Comparison of ENCODE assay signal across 1 cellular context in the genomic region with DNA sequence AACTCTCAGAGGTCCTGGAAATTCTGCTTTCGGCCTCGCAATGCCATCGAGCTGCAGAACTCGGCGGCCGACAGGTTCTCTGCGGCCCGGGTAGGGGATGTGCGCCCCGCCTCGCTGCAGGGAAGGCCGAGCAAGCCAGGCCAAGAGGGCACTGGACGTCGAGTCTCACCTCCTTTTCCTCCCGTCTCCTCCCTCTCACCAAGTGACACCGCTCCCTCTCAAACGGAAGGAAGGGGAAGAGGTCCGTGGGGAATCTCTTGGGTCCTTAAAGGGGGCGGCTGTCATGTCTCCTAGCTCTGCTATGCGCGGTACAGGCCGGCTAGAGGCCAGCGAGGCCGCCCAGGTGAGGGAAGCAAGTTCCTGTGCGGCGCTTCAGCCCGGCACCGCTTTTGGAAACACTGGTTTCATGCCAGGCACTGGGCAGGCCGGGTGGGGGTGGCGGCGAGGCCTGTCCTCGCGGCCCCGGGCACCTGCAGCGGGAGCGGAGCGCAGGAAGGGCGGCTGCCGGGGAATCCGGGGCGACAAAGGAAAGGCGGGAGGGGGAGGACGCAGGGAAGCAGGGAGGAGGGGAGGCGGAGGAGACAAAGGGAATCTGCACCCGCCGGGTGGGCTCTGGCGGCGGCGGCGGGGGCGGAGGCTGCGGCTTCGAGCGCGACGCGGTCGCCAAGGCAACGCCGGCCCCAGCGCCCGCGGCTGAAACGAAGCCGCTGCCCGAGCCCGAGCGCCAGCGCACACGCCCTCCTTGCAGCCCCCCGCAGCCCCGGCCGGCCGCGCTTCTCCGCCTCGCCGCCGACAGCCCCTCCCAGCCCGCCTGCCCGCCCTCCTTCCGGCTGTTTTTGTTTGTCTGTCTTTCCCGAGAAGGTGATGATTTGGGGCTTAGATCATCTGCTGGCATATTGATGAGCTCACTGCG.
TF ChIP-seq lines count a peak whose summit lies in the region.

No MANE protein-coding gene starts in this region.

TF ChIP-seq in GM12878, 131 proteins besides CTCF, POLR2A, EP300 and RAD21 (continued from another document and continues in another):
- TF ChIP-seq, protein P1, sequence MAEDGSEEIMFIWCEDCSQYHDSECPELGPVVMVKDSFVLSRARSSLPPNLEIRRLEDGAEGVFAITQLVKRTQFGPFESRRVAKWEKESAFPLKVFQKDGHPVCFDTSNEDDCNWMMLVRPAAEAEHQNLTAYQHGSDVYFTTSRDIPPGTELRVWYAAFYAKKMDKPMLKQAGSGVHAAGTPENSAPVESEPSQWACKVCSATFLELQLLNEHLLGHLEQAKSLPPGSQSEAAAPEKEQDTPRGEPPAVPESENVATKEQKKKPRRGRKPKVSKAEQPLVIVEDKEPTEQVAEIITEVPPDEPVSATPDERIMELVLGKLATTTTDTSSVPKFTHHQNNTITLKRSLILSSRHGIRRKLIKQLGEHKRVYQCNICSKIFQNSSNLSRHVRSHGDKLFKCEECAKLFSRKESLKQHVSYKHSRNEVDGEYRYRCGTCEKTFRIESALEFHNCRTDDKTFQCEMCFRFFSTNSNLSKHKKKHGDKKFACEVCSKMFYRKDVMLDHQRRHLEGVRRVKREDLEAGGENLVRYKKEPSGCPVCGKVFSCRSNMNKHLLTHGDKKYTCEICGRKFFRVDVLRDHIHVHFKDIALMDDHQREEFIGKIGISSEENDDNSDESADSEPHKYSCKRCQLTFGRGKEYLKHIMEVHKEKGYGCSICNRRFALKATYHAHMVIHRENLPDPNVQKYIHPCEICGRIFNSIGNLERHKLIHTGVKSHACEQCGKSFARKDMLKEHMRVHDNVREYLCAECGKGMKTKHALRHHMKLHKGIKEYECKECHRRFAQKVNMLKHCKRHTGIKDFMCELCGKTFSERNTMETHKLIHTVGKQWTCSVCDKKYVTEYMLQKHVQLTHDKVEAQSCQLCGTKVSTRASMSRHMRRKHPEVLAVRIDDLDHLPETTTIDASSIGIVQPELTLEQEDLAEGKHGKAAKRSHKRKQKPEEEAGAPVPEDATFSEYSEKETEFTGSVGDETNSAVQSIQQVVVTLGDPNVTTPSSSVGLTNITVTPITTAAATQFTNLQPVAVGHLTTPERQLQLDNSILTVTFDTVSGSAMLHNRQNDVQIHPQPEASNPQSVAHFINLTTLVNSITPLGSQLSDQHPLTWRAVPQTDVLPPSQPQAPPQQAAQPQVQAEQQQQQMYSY (CRISPR knock-in tag; IDR thresholded peaks at IDR 0.05): no peak
- TF ChIP-seq LARP7 (IDR thresholded peaks at IDR 0.05): peak; percentile 83
- peak; percentile 71 for TF ChIP-seq GATAD2B (conservative IDR thresholded peaks at IDR 0.05; ENCODE audit: low read depth)
- no peak for TF ChIP-seq NFXL1 (IDR thresholded peaks at IDR 0.05; ENCODE audit: borderline replicate concordance)
- TF ChIP-seq JUND (IDR thresholded peaks at IDR 0.05; ENCODE audit: low read depth, low read length): no peak
- no peak for TF ChIP-seq MEF2A (IDR thresholded peaks at IDR 0.05; ENCODE audit: insufficient read depth, low read depth, low read length)
- no peak for TF ChIP-seq HDGF (IDR thresholded peaks at IDR 0.05)
- TF ChIP-seq CBX3 (IDR thresholded peaks at IDR 0.05; ENCODE audit: borderline replicate concordance, low read depth): no peak
- TF ChIP-seq POU2F2 (IDR thresholded peaks at IDR 0.05; ENCODE audit: borderline replicate concordance, low read depth, low read length): 0 out of 3 replicates have a peak, but pooled peaks have one; percentile 20
- TF ChIP-seq KLF5 (IDR thresholded peaks at IDR 0.05; ENCODE audit: partially characterized antibody): no peak
- TF ChIP-seq, protein P2, sequence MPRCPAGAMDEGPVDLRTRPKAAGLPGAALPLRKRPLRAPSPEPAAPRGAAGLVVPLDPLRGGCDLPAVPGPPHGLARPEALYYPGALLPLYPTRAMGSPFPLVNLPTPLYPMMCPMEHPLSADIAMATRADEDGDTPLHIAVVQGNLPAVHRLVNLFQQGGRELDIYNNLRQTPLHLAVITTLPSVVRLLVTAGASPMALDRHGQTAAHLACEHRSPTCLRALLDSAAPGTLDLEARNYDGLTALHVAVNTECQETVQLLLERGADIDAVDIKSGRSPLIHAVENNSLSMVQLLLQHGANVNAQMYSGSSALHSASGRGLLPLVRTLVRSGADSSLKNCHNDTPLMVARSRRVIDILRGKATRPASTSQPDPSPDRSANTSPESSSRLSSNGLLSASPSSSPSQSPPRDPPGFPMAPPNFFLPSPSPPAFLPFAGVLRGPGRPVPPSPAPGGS (IDR thresholded peaks at IDR 0.05; ENCODE audit: borderline replicate concordance, insufficient read depth, low read depth, low read length, poor library complexity, severe bottlenecking): no peak
- TF ChIP-seq ZNF274 (IDR thresholded peaks at IDR 0.05; ENCODE audit: insufficient read depth, insufficient read length): no peak
- TF ChIP-seq FOS (IDR thresholded peaks at IDR 0.05; ENCODE audit: borderline replicate concordance, extremely low read depth, insufficient read length): no peak
- TF ChIP-seq, protein P3, sequence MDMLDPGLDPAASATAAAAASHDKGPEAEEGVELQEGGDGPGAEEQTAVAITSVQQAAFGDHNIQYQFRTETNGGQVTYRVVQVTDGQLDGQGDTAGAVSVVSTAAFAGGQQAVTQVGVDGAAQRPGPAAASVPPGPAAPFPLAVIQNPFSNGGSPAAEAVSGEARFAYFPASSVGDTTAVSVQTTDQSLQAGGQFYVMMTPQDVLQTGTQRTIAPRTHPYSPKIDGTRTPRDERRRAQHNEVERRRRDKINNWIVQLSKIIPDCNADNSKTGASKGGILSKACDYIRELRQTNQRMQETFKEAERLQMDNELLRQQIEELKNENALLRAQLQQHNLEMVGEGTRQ (IDR thresholded peaks at IDR 0.05; ENCODE audit: borderline replicate concordance, low read depth, low read length): no peak
- no peak for TF ChIP-seq SRF (IDR thresholded peaks at IDR 0.05; ENCODE audit: low read depth in 2 of 2, low read length in 2 of 2)
- no peak for TF ChIP-seq MYB (IDR thresholded peaks at IDR 0.05; ENCODE audit: borderline replicate concordance, low read depth, low read length)
- TF ChIP-seq CREB1 (IDR thresholded peaks at IDR 0.05; ENCODE audit: low read depth): 0 out of 2 replicates have a peak, but pooled peaks have one; percentile 45
- TF ChIP-seq, protein P4, sequence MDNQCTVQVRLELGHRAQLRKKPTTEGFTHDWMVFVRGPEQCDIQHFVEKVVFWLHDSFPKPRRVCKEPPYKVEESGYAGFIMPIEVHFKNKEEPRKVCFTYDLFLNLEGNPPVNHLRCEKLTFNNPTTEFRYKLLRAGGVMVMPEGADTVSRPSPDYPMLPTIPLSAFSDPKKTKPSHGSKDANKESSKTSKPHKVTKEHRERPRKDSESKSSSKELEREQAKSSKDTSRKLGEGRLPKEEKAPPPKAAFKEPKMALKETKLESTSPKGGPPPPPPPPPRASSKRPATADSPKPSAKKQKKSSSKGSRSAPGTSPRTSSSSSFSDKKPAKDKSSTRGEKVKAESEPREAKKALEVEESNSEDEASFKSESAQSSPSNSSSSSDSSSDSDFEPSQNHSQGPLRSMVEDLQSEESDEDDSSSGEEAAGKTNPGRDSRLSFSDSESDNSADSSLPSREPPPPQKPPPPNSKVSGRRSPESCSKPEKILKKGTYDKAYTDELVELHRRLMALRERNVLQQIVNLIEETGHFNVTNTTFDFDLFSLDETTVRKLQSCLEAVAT (IDR thresholded peaks at IDR 0.05): peak; percentile 89
- TF ChIP-seq, protein P5, sequence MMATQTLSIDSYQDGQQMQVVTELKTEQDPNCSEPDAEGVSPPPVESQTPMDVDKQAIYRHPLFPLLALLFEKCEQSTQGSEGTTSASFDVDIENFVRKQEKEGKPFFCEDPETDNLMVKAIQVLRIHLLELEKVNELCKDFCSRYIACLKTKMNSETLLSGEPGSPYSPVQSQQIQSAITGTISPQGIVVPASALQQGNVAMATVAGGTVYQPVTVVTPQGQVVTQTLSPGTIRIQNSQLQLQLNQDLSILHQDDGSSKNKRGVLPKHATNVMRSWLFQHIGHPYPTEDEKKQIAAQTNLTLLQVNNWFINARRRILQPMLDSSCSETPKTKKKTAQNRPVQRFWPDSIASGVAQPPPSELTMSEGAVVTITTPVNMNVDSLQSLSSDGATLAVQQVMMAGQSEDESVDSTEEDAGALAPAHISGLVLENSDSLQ (IDR thresholded peaks at IDR 0.05): no peak
- no peak for TF ChIP-seq RFX5 (IDR thresholded peaks at IDR 0.05; ENCODE audit: low read depth, low read length)
- TF ChIP-seq, protein P6, sequence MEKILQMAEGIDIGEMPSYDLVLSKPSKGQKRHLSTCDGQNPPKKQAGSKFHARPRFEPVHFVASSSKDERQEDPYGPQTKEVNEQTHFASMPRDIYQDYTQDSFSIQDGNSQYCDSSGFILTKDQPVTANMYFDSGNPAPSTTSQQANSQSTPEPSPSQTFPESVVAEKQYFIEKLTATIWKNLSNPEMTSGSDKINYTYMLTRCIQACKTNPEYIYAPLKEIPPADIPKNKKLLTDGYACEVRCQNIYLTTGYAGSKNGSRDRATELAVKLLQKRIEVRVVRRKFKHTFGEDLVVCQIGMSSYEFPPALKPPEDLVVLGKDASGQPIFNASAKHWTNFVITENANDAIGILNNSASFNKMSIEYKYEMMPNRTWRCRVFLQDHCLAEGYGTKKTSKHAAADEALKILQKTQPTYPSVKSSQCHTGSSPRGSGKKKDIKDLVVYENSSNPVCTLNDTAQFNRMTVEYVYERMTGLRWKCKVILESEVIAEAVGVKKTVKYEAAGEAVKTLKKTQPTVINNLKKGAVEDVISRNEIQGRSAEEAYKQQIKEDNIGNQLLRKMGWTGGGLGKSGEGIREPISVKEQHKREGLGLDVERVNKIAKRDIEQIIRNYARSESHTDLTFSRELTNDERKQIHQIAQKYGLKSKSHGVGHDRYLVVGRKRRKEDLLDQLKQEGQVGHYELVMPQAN (conservative IDR thresholded peaks at IDR 0.05): peak; percentile 68
- TF ChIP-seq BRCA1 (IDR thresholded peaks at IDR 0.05; ENCODE audit: low read depth, low read length): no peak
- no peak for TF ChIP-seq CEBPB (IDR thresholded peaks at IDR 0.05; ENCODE audit: borderline replicate concordance in 1 of 2, low read depth in 2 of 2, low read length in 2 of 2)
- no peak for TF ChIP-seq MYC (IDR thresholded peaks at IDR 0.05; ENCODE audit: insufficient read depth, insufficient read length, insufficient replicate concordance, low read length, severe bottlenecking)
- no peak for TF ChIP-seq SIX5 (IDR thresholded peaks at IDR 0.05; ENCODE audit: low read depth, low read length, severe bottlenecking)
- TF ChIP-seq SPI1 (IDR thresholded peaks at IDR 0.05; ENCODE audit: borderline replicate concordance, insufficient read depth, low read depth, low read length): no peak
- no peak for TF ChIP-seq TCF7 (IDR thresholded peaks at IDR 0.05; ENCODE audit: borderline replicate concordance)
- TF ChIP-seq CREM (IDR thresholded peaks at IDR 0.05; ENCODE audit: low read depth): no peak
- 0 out of 2 replicates have a peak, but pooled peaks have one; percentile 26 for TF ChIP-seq MTA2 (IDR thresholded peaks at IDR 0.05; ENCODE audit: low read depth)
- TF ChIP-seq, protein P7, sequence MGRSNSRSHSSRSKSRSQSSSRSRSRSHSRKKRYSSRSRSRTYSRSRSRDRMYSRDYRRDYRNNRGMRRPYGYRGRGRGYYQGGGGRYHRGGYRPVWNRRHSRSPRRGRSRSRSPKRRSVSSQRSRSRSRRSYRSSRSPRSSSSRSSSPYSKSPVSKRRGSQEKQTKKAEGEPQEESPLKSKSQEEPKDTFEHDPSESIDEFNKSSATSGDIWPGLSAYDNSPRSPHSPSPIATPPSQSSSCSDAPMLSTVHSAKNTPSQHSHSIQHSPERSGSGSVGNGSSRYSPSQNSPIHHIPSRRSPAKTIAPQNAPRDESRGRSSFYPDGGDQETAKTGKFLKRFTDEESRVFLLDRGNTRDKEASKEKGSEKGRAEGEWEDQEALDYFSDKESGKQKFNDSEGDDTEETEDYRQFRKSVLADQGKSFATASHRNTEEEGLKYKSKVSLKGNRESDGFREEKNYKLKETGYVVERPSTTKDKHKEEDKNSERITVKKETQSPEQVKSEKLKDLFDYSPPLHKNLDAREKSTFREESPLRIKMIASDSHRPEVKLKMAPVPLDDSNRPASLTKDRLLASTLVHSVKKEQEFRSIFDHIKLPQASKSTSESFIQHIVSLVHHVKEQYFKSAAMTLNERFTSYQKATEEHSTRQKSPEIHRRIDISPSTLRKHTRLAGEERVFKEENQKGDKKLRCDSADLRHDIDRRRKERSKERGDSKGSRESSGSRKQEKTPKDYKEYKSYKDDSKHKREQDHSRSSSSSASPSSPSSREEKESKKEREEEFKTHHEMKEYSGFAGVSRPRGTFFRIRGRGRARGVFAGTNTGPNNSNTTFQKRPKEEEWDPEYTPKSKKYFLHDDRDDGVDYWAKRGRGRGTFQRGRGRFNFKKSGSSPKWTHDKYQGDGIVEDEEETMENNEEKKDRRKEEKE (IDR thresholded peaks at IDR 0.05): no peak
- TF ChIP-seq BHLHE40 (IDR thresholded peaks at IDR 0.05; ENCODE audit: borderline replicate concordance in 1 of 2, low read depth in 2 of 2, low read length in 1 of 2): peak in 1 of 2 experiments; percentile 80; a peak in 2 of 4 replicates
- peak; percentile 10; the same call in 1 of the 2 replicates for TF ChIP-seq ZBED1 (IDR thresholded peaks at IDR 0.05; ENCODE audit: borderline replicate concordance)
- TF ChIP-seq KAT2A (conservative IDR thresholded peaks at IDR 0.05; ENCODE audit: control insufficient read depth, low read depth, low read length): no peak
- TF ChIP-seq HDAC6 (IDR thresholded peaks at IDR 0.05; ENCODE audit: unreplicated experiment): no peak
- no peak for TF ChIP-seq ZNF217 (IDR thresholded peaks at IDR 0.05)
- TF ChIP-seq, protein P8, sequence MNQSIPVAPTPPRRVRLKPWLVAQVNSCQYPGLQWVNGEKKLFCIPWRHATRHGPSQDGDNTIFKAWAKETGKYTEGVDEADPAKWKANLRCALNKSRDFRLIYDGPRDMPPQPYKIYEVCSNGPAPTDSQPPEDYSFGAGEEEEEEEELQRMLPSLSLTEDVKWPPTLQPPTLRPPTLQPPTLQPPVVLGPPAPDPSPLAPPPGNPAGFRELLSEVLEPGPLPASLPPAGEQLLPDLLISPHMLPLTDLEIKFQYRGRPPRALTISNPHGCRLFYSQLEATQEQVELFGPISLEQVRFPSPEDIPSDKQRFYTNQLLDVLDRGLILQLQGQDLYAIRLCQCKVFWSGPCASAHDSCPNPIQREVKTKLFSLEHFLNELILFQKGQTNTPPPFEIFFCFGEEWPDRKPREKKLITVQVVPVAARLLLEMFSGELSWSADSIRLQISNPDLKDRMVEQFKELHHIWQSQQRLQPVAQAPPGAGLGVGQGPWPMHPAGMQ (IDR thresholded peaks at IDR 0.05; ENCODE audit: borderline replicate concordance): no peak
- no peak for TF ChIP-seq HCFC1 (IDR thresholded peaks at IDR 0.05; ENCODE audit: low read length)
- no peak for TF ChIP-seq PAX5 (IDR thresholded peaks at IDR 0.05; ENCODE audit: borderline replicate concordance, low read depth, low read length)
- peak; percentile 88 for TF ChIP-seq BACH1 (IDR thresholded peaks at IDR 0.05; ENCODE audit: borderline replicate concordance)
- TF ChIP-seq HDAC2 (IDR thresholded peaks at IDR 0.05): no peak
- TF ChIP-seq ASH2L (IDR thresholded peaks at IDR 0.05; ENCODE audit: borderline replicate concordance, low read depth): no peak
